ENCODE assay signal across 24 cellular contexts in the genomic region with DNA sequence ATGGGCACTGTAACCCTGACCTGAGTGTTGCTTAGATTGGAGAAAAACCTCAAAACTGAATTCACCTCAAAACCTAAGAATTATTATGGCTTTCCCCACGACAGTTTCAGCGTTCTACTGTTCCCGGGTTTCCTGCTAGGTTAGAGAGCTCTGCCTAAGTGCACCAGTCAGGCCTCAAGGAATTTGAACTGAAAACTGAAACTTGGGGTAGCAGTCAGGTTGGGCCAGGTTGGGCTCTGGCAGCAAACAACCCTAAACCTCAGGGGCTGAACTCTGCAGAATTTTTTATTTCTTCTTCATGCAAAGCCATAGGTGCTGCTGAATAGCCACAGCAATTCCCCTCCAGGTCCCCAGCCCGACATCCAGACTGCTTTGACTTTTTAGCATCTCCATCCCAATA.
"Had no signal": no experiment of that assay in that cellular context is flagged by ENCODE, and none has a peak within 500 bp of the region (broad histone marks: within the 10 kb centered on the region; RNA-seq: fewer than 3 reads in every experiment).

No MANE protein-coding gene starts in this region.

- H3K27me3 Mint-ChIP-seq: dendritic cell treated with granulocyte-macrophage colony-stimulating factor and Interleukin-4, amounts not matched to agents 40 ng/mL and 50 ng/mL, for 4 days; effector memory CD8-positive, alpha-beta T cell had no signal

- ATAC-seq: effector memory CD8-positive, alpha-beta T cell; esophagus mucosa; foreskin keratinocyte; gastrocnemius medialis; gastroesophageal sphincter had no signal

- H3K4me3 Mint-ChIP-seq: dendritic cell treated with granulocyte-macrophage colony-stimulating factor and Interleukin-4, amounts not matched to agents 40 ng/mL and 50 ng/mL, for 4 days; effector memory CD8-positive, alpha-beta T cell; endodermal cell had no signal

- H3K27ac ChIP-seq: colonic mucosa, coronary artery, dorsolateral prefrontal cortex, epithelial cell of prostate, esophagus muscularis mucosa, foreskin keratinocyte, gastrocnemius medialis, gastroesophageal sphincter, heart left ventricle, heart right ventricle had no signal

- H3K4me3 ChIP-seq: colonic mucosa, coronary artery, dorsolateral prefrontal cortex, esophagus muscularis mucosa, gastrocnemius medialis, gastroesophageal sphincter, heart left ventricle, heart right ventricle had no signal

- H3K27ac Mint-ChIP-seq: dendritic cell treated with granulocyte-macrophage colony-stimulating factor and Interleukin-4, amounts not matched to agents 40 ng/mL and 50 ng/mL, for 4 days; effector memory CD8-positive, alpha-beta T cell; endodermal cell had no signal

- H3K27me3 ChIP-seq: colonic mucosa, dorsolateral prefrontal cortex, esophagus muscularis mucosa, foreskin keratinocyte, gastrocnemius medialis, gastroesophageal sphincter, heart left ventricle, heart right ventricle had no signal

- H3K4me1 ChIP-seq: colonic mucosa, esophagus muscularis mucosa, foreskin keratinocyte, gastrocnemius medialis, gastroesophageal sphincter, heart left ventricle had no signal

- H3K9me3 Mint-ChIP-seq: dendritic cell treated with granulocyte-macrophage colony-stimulating factor and Interleukin-4, amounts not matched to agents 40 ng/mL and 50 ng/mL, for 4 days; endodermal cell had no signal

- H3K9me3 ChIP-seq: colonic mucosa, esophagus muscularis mucosa, gastrocnemius medialis, gastroesophageal sphincter had no signal

- H3K36me3 ChIP-seq: colonic mucosa, esophagus muscularis mucosa, gastrocnemius medialis, gastroesophageal sphincter, heart left ventricle, heart right ventricle had no signal

- DNase-seq: colonic mucosa; cortex of kidney; dermis blood vessel endothelial cell; dorsolateral prefrontal cortex; effector CD4-positive, alpha-beta T cell; effector CD8-positive, alpha-beta T cell; effector memory CD4-positive, alpha-beta T cell; effector memory CD8-positive, alpha-beta T cell; endodermal cell; erythroblast; foreskin fibroblast; foreskin keratinocyte; foreskin melanocyte; gastrocnemius medialis; glutamatergic neuron; head of caudate nucleus; heart left ventricle; heart right ventricle had no signal

- H3K4me1 Mint-ChIP-seq: endodermal cell had no signal
